ENCODE assay signal across 1 cellular context in the genomic region with DNA sequence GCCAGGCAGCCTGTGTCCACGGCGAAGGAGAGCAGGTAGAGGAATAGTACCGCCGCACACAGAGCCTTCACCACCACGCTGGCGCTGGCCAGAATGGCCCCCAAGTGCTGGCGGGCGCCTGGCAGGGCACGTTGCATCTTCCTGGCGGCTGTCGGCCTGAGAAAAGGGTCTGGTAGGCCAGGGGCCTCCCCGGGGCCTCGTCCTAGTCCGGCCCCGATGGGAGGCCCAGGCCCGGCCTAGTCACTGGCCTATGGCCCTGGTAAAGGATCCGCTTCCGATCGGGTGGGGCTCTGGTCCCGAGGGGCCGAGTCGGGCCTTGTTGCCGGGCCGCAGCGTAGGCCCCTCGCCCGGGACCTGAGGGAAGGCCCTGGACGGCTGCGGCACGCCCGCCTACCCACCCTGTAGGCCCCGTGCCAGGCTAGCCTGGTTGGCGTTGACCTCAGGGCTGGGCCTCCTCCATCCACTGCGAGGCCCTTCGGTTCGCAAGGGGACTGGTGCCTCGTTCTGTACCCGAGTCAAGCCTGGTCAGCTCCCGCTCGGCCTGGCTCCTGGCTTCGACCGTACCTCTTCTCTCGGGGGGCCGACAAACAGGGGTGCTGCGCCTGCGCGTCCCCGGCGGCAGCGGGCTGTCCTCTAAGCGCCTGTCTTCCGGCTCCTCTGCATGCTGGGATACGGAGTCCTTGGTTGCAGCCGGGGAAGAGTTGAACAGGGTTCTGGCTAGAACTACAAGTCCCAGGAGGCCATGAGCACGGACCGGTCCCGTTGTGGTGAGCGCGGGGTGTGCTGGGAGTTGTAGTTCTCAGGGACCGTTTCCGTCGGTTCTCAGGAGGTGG.
TF ChIP-seq lines count a peak whose summit lies in the region.

A gene with protein sequence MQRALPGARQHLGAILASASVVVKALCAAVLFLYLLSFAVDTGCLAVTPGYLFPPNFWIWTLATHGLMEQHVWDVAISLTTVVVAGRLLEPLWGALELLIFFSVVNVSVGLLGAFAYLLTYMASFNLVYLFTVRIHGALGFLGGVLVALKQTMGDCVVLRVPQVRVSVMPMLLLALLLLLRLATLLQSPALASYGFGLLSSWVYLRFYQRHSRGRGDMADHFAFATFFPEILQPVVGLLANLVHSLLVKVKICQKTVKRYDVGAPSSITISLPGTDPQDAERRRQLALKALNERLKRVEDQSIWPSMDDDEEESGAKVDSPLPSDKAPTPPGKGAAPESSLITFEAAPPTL (minus strand): TSS at position 595 of the 833 bp plus-strand sequence. CDS start 458 bp downstream, at position 137.

TF ChIP-seq in H1, 55 proteins besides CTCF, POLR2A, EP300 and RAD21:
- no peak for TF ChIP-seq ZNF274 (IDR thresholded peaks at IDR 0.05; ENCODE audit: borderline replicate concordance, extremely low read depth, low read length)
- peak; percentile 63 for TF ChIP-seq KDM4A (IDR thresholded peaks at IDR 0.05; ENCODE audit: low read depth, low read length, severe bottlenecking)
- TF ChIP-seq, protein P1, sequence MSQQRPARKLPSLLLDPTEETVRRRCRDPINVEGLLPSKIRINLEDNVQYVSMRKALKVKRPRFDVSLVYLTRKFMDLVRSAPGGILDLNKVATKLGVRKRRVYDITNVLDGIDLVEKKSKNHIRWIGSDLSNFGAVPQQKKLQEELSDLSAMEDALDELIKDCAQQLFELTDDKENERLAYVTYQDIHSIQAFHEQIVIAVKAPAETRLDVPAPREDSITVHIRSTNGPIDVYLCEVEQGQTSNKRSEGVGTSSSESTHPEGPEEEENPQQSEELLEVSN (IDR thresholded peaks at IDR 0.05): 0 out of 2 replicates have a peak, but pooled peaks have one; percentile 49
- peak; percentile 60; the same call in 1 of the 2 replicates for TF ChIP-seq PHF8 (conservative IDR thresholded peaks at IDR 0.05; ENCODE audit: low read depth, low read length)
- peak; percentile 84 for TF ChIP-seq CREB1 (IDR thresholded peaks at IDR 0.05)
- peak; percentile 42; the same call in 1 of the 2 replicates for TF ChIP-seq POLR2AphosphoS5 (IDR thresholded peaks at IDR 0.05; ENCODE audit: low read depth, low read length)
- 0 out of 2 replicates have a peak, but pooled peaks have one; percentile 69 for TF ChIP-seq TCF12 (IDR thresholded peaks at IDR 0.05; ENCODE audit: low read depth, low read length)
- TF ChIP-seq, protein P2, sequence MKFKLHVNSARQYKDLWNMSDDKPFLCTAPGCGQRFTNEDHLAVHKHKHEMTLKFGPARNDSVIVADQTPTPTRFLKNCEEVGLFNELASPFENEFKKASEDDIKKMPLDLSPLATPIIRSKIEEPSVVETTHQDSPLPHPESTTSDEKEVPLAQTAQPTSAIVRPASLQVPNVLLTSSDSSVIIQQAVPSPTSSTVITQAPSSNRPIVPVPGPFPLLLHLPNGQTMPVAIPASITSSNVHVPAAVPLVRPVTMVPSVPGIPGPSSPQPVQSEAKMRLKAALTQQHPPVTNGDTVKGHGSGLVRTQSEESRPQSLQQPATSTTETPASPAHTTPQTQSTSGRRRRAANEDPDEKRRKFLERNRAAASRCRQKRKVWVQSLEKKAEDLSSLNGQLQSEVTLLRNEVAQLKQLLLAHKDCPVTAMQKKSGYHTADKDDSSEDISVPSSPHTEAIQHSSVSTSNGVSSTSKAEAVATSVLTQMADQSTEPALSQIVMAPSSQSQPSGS (IDR thresholded peaks at IDR 0.05; ENCODE audit: low read length): no peak
- peak; percentile 58; the same call in 1 of the 2 replicates for TF ChIP-seq ATF3 (IDR thresholded peaks at IDR 0.05; ENCODE audit: insufficient read depth, low read depth, low read length)
- TF ChIP-seq RBBP5 (IDR thresholded peaks at IDR 0.05; ENCODE audit: borderline replicate concordance, low read depth, low read length): no peak
- peak; percentile 63 for TF ChIP-seq ASH2L (IDR thresholded peaks at IDR 0.05; ENCODE audit: low read length)
- peak; percentile 100 for TF ChIP-seq SIX5 (IDR thresholded peaks at IDR 0.05; ENCODE audit: low read depth, low read length)
- peak; percentile 68 for TF ChIP-seq CHD2 (IDR thresholded peaks at IDR 0.05; ENCODE audit: low read length)
- TF ChIP-seq TBP (IDR thresholded peaks at IDR 0.05; ENCODE audit: low read depth, low read length): peak; percentile 27; the same call in 1 of the 2 replicates
- peak in 1 of 2 experiments; percentile 58; a peak in 1 of 4 replicates for TF ChIP-seq HDAC2 (IDR thresholded peaks at IDR 0.05; ENCODE audit: borderline replicate concordance in 1 of 2, low read depth in 2 of 2, low read length in 2 of 2)
- TF ChIP-seq SIN3A (conservative IDR thresholded peaks at IDR 0.05 in 1 of 2, IDR thresholded peaks at IDR 0.05 in 1 of 2; ENCODE audit: low read depth in 1 of 2, low read length in 2 of 2): peak in 1 of 2 experiments; percentile 97; a peak in 2 of 4 replicates
- TF ChIP-seq YY1 (IDR thresholded peaks at IDR 0.05; ENCODE audit: low read depth, low read length): peak; percentile 40; the same call in 1 of the 2 replicates
- TF ChIP-seq TAF1 (IDR thresholded peaks at IDR 0.05; ENCODE audit: low read depth, low read length): peak; percentile 72
- peak; percentile 80; the same call in 1 of the 2 replicates for TF ChIP-seq SP4 (IDR thresholded peaks at IDR 0.05; ENCODE audit: low read length)
- TF ChIP-seq NRF1 (IDR thresholded peaks at IDR 0.05; ENCODE audit: low read depth, low read length): peak; percentile 78
- TF ChIP-seq SAP30 (IDR thresholded peaks at IDR 0.05; ENCODE audit: insufficient read depth, insufficient replicate concordance, low read length): peak; percentile 44
- TF ChIP-seq MAFK (IDR thresholded peaks at IDR 0.05; ENCODE audit: low read depth, low read length): no peak
- TF ChIP-seq GABPA (IDR thresholded peaks at IDR 0.05; ENCODE audit: borderline replicate concordance, insufficient read depth, low read length): peak; percentile 70; the same call in 1 of the 2 replicates
- TF ChIP-seq RNF2 (IDR thresholded peaks at IDR 0.05; ENCODE audit: borderline replicate concordance, low read depth, low read length, missing control alignments, poor library complexity, severe bottlenecking): no peak
TF ChIP-seq in H1: peak in this region for 19.
